Comparison of ENCODE assay signal across 24 cellular contexts in the genomic region with DNA sequence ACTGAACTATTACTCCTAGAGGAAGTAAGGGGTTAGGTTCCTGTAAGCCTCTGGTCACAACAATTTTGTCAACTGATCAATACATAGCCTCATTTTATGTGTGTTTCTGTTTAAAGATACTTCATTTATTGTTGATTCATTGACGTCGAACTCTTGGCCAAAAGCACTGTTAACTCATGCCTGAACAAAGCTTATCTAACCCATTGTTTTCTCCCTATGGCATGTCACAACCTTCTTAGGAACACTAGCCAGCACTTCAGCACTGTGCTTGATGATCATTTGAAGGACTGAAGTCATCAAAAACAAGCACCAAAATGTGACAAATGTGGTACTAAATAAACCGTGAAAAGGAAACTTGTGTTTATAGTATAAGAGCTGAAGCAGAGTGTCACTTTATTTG. TPM values are rescaled to one million over a fixed set of nuclear protein-coding genes. Genes with fewer than 3 reads are reported as not detected.
A peak's percentile ranks its signal among the peaks of the same experiment; 100 is the strongest.
DNase-seq lines count a peak whose midpoint lies in the region; FAIRE-seq and TF ChIP-seq lines count a peak whose summit lies in the region.
"Had no signal": no experiment of that assay in that cellular context is flagged by ENCODE, and none has a peak within 500 bp of the region (broad histone marks: within the 10 kb centered on the region; RNA-seq: fewer than 3 reads in every experiment).

No MANE protein-coding gene starts in this region.

- FAIRE-seq in GM19239 (lab: Jason Lieb, UNC) (peak; percentile 8), astrocyte (lab: Jason Lieb, UNC) (peak; percentile 29), urothelium cell line (lab: Jason Lieb, UNC) (no peak), frontal cortex (lab: Jason Lieb, UNC) (no peak)
- FAIRE-seq: GM12878, H54 had no signal

- H3K27me3 ChIP-seq in astrocyte (ENCODE audit: insufficient read depth, low read length) = no peaks in the 10 kb centered on the region
- H3K27me3 ChIP-seq: BE2C; BLaER1 treated with 17β-estradiol and CSF1 and Interleukin-3, amounts not matched to agents 10 nM and 100 nM had no signal

- no peaks in the 10 kb centered on the region for H3K4me1 Mint-ChIP-seq in astrocyte (ENCODE audit: low read depth, unreplicated experiment)
- H3K4me1 Mint-ChIP-seq: CD14-positive monocyte; CD8-positive, alpha-beta memory T cell had no signal

- DNase-seq in GM19239 (ENCODE audit: insufficient read length, low spot score) (no peak), astrocyte (ENCODE audit: low read depth) (no peak), fibroblast of pulmonary artery (ENCODE audit: low read depth) (peak; percentile 63), urothelium cell line (ENCODE audit: low spot score) (no peak), frontal cortex (ENCODE audit: low spot score in 2 of 2) (no peak)
- DNase-seq in stimulated activated naive CD4-positive, alpha-beta T cell treated with Interleukin-2 at 50 U/mL for 16 hours (lab: John Stamatoyannopoulos, UW) = no peak
- DNase-seq: 8988T; ACHN; AML-193; BE2C; Calu3; CD4-positive, alpha-beta T cell; CD8-positive, alpha-beta memory T cell; COR-L47; DMS79; EL; GDM1; GOT3; HCEC 1CT had no signal

- no peak overlapping the region for H3K27ac ChIP-seq in astrocyte (ENCODE audit: low read depth, low read length)
- H3K27ac ChIP-seq: A549; BLaER1 treated with 17β-estradiol and CSF1 and Interleukin-3, amounts not matched to agents 10 nM and 100 nM had no signal

- H2AFZ ChIP-seq in astrocyte (ENCODE audit: low read depth, low read length) = no peak overlapping the region

- H3K4me3 ChIP-seq in astrocyte (ENCODE audit: insufficient read depth, low read depth, low read length) (no peak overlapping the region), fibroblast of pulmonary artery (replicated peaks; ENCODE audit: low read depth, low read length) (no peak overlapping the region)
- H3K4me3 ChIP-seq: A549; BLaER1 treated with 17β-estradiol and CSF1 and Interleukin-3, amounts not matched to agents 10 nM and 100 nM; GM12878 had no signal

- H3K9ac ChIP-seq in astrocyte (ENCODE audit: low read length) = no peak overlapping the region
- H3K9ac ChIP-seq: BLaER1 treated with 17β-estradiol and CSF1 and Interleukin-3, amounts not matched to agents 10 nM and 100 nM had no signal

- no peaks in the 10 kb centered on the region for H3K4me1 ChIP-seq in astrocyte (ENCODE audit: insufficient read depth, low read length)
- H3K4me1 ChIP-seq: A549; BE2C; BLaER1 treated with 17β-estradiol and CSF1 and Interleukin-3, amounts not matched to agents 10 nM and 100 nM had no signal

- H3K4me2 ChIP-seq in astrocyte (ENCODE audit: low read length) = no peak overlapping the region
- H3K4me2 ChIP-seq: A549; BLaER1 treated with 17β-estradiol and CSF1 and Interleukin-3, amounts not matched to agents 10 nM and 100 nM had no signal

- H3K36me3 Mint-ChIP-seq in astrocyte (ENCODE audit: low read depth, unreplicated experiment) = peaks cover 5% of the 10 kb centered on the region
- H3K36me3 Mint-ChIP-seq: CD8-positive, alpha-beta memory T cell had no signal

- H3K36me3 ChIP-seq in astrocyte (ENCODE audit: insufficient read depth, low read length) = peaks cover 6% of the 10 kb centered on the region

- TF ChIP-seq CTCF in astrocyte (IDR thresholded peaks at IDR 0.05; ENCODE audit: insufficient read depth, low read depth, low read length) = no peak
- TF ChIP-seq CTCF in fibroblast of pulmonary artery (IDR thresholded peaks at IDR 0.05; ENCODE audit: low read length, missing control alignments) = no peak

- peaks cover 8% of the 10 kb centered on the region for H3K79me2 ChIP-seq in astrocyte (ENCODE audit: insufficient read depth, low read length)

- no peak overlapping the region for H3K4me3 Mint-ChIP-seq in astrocyte (ENCODE audit: unreplicated experiment)
- H3K4me3 Mint-ChIP-seq: CD14-positive monocyte; CD4-positive, alpha-beta T cell; CD8-positive, alpha-beta memory T cell had no signal

- H3K9me3 Mint-ChIP-seq in astrocyte (ENCODE audit: unreplicated experiment) = peaks cover 6% of the 10 kb centered on the region

- H4K20me1 ChIP-seq in astrocyte (ENCODE audit: insufficient read depth, low read length) = peaks cover 4% of the 10 kb centered on the region
- H4K20me1 ChIP-seq: BLaER1 treated with 17β-estradiol and CSF1 and Interleukin-3, amounts not matched to agents 10 nM and 100 nM had no signal

- H3K27me3 Mint-ChIP-seq in astrocyte (ENCODE audit: low read depth, unreplicated experiment) = no peaks in the 10 kb centered on the region
- H3K27me3 Mint-ChIP-seq: CD4-positive, alpha-beta T cell; CD8-positive, alpha-beta memory T cell had no signal

- no peak overlapping the region for H3K27ac Mint-ChIP-seq in astrocyte (ENCODE audit: unreplicated experiment)
- H3K27ac Mint-ChIP-seq: CD14-positive monocyte; CD4-positive, alpha-beta T cell; CD8-positive, alpha-beta memory T cell had no signal

- no peaks in the 10 kb centered on the region for H3K9me3 ChIP-seq in astrocyte (ENCODE audit: insufficient read depth, low read depth, low read length)
- H3K9me3 ChIP-seq: A549, BE2C had no signal

RNA-seq across cellular contexts. Expression of a gene that starts 13.5 kb away (rescaled TPM):
- total RNA-seq in astrocyte = 4.4 and 5.5 TPM in 2 replicates
- 20.0 TPM for total RNA-seq in frontal cortex
